30 cellular contexts compared by ENCODE assay signal in the genomic region with DNA sequence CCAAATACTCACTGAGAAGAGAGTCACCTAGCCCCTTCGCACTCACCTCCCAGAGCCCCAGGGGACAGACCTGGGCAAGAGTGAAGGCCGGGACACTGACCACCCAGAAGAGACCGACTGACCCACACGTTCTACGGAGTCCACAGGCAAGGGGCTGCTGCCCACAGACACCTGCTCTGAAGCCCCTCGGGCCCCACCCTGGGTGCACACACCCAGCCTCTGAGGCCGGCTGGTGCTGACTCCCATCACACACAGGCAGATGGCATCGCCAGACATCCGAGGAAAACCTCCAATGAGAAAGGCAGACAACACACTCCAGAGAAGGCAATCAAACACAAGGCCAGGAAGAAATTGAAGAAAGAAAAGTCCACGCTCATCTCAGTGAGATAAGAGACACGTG.
"Had no signal": no experiment of that assay in that cellular context is flagged by ENCODE, and none has a peak within 500 bp of the region (broad histone marks: within the 10 kb centered on the region; RNA-seq: fewer than 3 reads in every experiment).

No MANE protein-coding gene starts in this region.

- H3K9ac ChIP-seq: neural progenitor cell had no signal

- H3K9me3 ChIP-seq: esophagus squamous epithelium, mucosa of descending colon, prostate gland, right atrium auricular region, sigmoid colon, stomach, thyroid gland had no signal

- H3K4me3 ChIP-seq: dorsolateral prefrontal cortex, esophagus squamous epithelium, lung, mucosa of descending colon, neural progenitor cell, prostate gland, right atrium auricular region, sigmoid colon, stomach, thyroid gland had no signal

- H3K27me3 ChIP-seq: dorsolateral prefrontal cortex, esophagus squamous epithelium, neural progenitor cell, right atrium auricular region, sigmoid colon, stomach, thyroid gland had no signal

- H3K4me1 ChIP-seq: neural progenitor cell, prostate gland, right atrium auricular region, sigmoid colon, stomach had no signal

- H3K36me3 ChIP-seq: neural progenitor cell had no signal

- H2AFZ ChIP-seq: neural progenitor cell had no signal

- DNase-seq: effector CD4-positive, alpha-beta T cell; endodermal cell; esophagus squamous epithelium; foreskin melanocyte; hypothalamus; immature natural killer cell; islet precursor cell; kidney glomerular epithelial cell; left colon; left ventricle myocardium superior; mesenchymal stem cell; mucosa of descending colon; naive B cell; sigmoid colon; stimulated activated CD4-positive, alpha-beta T cell treated with anti-CD3 and anti-CD28 coated beads, Interleukin-2, amount 100 ng/mL, for 24 hours; stimulated activated CD4-positive, alpha-beta T cell treated with anti-CD3 and anti-CD28 coated beads, Interleukin-4, amount 100 ng/mL, for 24 hours; stimulated activated naive CD4-positive, alpha-beta T cell treated with Interleukin-2 at 50 U/mL for 16 hours; stomach; thyroid gland had no signal

- H3K27me3 Mint-ChIP-seq: naive B cell; natural killer cell treated with Interleukin-12 subunit alpha and Interleukin-12 subunit beta and Interleukin-15 and Interleukin-18, amount 100 ng/mL, for 72 hours; type B pancreatic cell had no signal

- H3K4me1 Mint-ChIP-seq: endodermal cell, mesothelial cell of epicardium had no signal

- H3K9me3 Mint-ChIP-seq: endodermal cell; immature natural killer cell; mesothelial cell of epicardium; naive B cell; natural killer cell treated with Interleukin-12 subunit alpha and Interleukin-12 subunit beta and Interleukin-15 and Interleukin-18, amount 100 ng/mL, for 72 hours; neural progenitor cell; stimulated activated effector memory CD8-positive, alpha-beta T cell treated with anti-CD3 and anti-CD28 coated beads, Interleukin-12 subunit alpha, Interleukin-12 subunit beta, amount 100 ng/mL, for 72 hours; type B pancreatic cell had no signal

- H3K27ac Mint-ChIP-seq: endodermal cell; mesothelial cell of epicardium; natural killer cell treated with Interleukin-12 subunit alpha and Interleukin-12 subunit beta and Interleukin-15 and Interleukin-18, amount 100 ng/mL, for 72 hours; neural progenitor cell; stimulated activated effector memory CD8-positive, alpha-beta T cell treated with anti-CD3 and anti-CD28 coated beads, Interleukin-12 subunit alpha, Interleukin-12 subunit beta, amount 100 ng/mL, for 72 hours; type B pancreatic cell had no signal

- FAIRE-seq: colon, endothelial cell of umbilical vein had no signal

- H3K27ac ChIP-seq: dorsolateral prefrontal cortex, esophagus squamous epithelium, neural progenitor cell, prostate gland, right atrium auricular region, sigmoid colon, stomach, thyroid gland had no signal

- H3K4me2 ChIP-seq: neural progenitor cell had no signal

- H3K4me3 Mint-ChIP-seq: endodermal cell; immature natural killer cell; mesothelial cell of epicardium; naive B cell; natural killer cell treated with Interleukin-12 subunit alpha and Interleukin-12 subunit beta and Interleukin-15 and Interleukin-18, amount 100 ng/mL, for 72 hours; neural progenitor cell; stimulated activated effector memory CD8-positive, alpha-beta T cell treated with anti-CD3 and anti-CD28 coated beads, Interleukin-12 subunit alpha, Interleukin-12 subunit beta, amount 100 ng/mL, for 72 hours; type B pancreatic cell had no signal

- ATAC-seq: left colon; left ventricle myocardium superior; mucosa of descending colon; stimulated activated effector memory CD8-positive, alpha-beta T cell treated with anti-CD3 and anti-CD28 coated beads, Interleukin-12 subunit alpha, Interleukin-12 subunit beta, amount 100 ng/mL, for 72 hours had no signal
